In genomic region chr6:160055813-160056212, GRCh38 we compare ENCODE assay signal across 18 cellular contexts.
"Had no signal": no experiment of that assay in that cellular context is flagged by ENCODE, and none has a peak within 500 bp of the region (broad histone marks: within the 10 kb centered on the region; RNA-seq: fewer than 3 reads in every experiment).

No MANE protein-coding gene starts in this region.

- H3K27ac ChIP-seq: left ventricle myocardium inferior, pancreas, sigmoid colon, thoracic aorta had no signal

- H3K27ac Mint-ChIP-seq: activated CD4-positive, alpha-beta T cell treated with anti-CD3 and anti-CD28 coated beads, Interleukin-2, amount 10 ng/mL, durations not matched to agents 24 days and 14 days had no signal

- H3K4me3 ChIP-seq: left ventricle myocardium inferior, pancreas, sigmoid colon, thoracic aorta, upper lobe of left lung had no signal

- H3K27me3 ChIP-seq: pancreas, sigmoid colon, upper lobe of left lung had no signal

- ATAC-seq: effector memory CD8-positive, alpha-beta T cell; naive thymus-derived CD8-positive, alpha-beta T cell; pancreas; stimulated activated naive B cell treated with anti-CD40 and anti-IgM and Interleukin-4, amounts not matched to agents 10 μg/mL and 1 μg/mL and 100 μg/mL, for 72 hours had no signal

- H3K4me1 ChIP-seq: left ventricle myocardium inferior, sigmoid colon had no signal

- H3K27me3 Mint-ChIP-seq: activated CD4-positive, alpha-beta T cell treated with anti-CD3 and anti-CD28 coated beads, Interleukin-2, amount 10 ng/mL, durations not matched to agents 24 days and 14 days; activated naive CD8-positive, alpha-beta T cell treated with anti-CD3 and anti-CD28 coated beads for 36 hours; effector memory CD8-positive, alpha-beta T cell; naive thymus-derived CD8-positive, alpha-beta T cell; stimulated activated naive B cell treated with anti-CD40 and anti-IgM and Interleukin-4, amounts not matched to agents 10 μg/mL and 1 μg/mL and 100 μg/mL, for 72 hours had no signal

- H3K4me3 Mint-ChIP-seq: activated CD4-positive, alpha-beta T cell treated with anti-CD3 and anti-CD28 coated beads, Interleukin-2, amount 10 ng/mL, durations not matched to agents 24 days and 14 days; activated naive CD8-positive, alpha-beta T cell treated with anti-CD3 and anti-CD28 coated beads for 36 hours; effector memory CD8-positive, alpha-beta T cell; stimulated activated naive B cell treated with anti-CD40 and anti-IgM and Interleukin-4, amounts not matched to agents 10 μg/mL and 1 μg/mL and 100 μg/mL, for 72 hours had no signal

- H3K9me3 ChIP-seq: left ventricle myocardium inferior, pancreas, sigmoid colon, thoracic aorta, upper lobe of left lung had no signal

- H3K9me3 Mint-ChIP-seq: activated CD4-positive, alpha-beta T cell treated with anti-CD3 and anti-CD28 coated beads, Interleukin-2, amount 10 ng/mL, durations not matched to agents 24 days and 14 days; activated naive CD8-positive, alpha-beta T cell treated with anti-CD3 and anti-CD28 coated beads for 36 hours; effector memory CD8-positive, alpha-beta T cell; naive thymus-derived CD8-positive, alpha-beta T cell had no signal

- DNase-seq: activated CD4-positive, alpha-beta T cell treated with anti-CD3 and anti-CD28 coated beads, Interleukin-2, amount 10 ng/mL, durations not matched to agents 24 days and 14 days; activated CD8-positive, alpha-beta memory T cell treated with anti-CD3 and anti-CD28 coated beads, Interleukin-2, amount 50 U/mL, for 48 hours; activated naive CD8-positive, alpha-beta T cell treated with anti-CD3 and anti-CD28 coated beads for 36 hours; amniotic stem cell; dermis blood vessel endothelial cell; effector memory CD8-positive, alpha-beta T cell; foreskin melanocyte; hypothalamus; kidney; left ventricle myocardium inferior; naive thymus-derived CD8-positive, alpha-beta T cell; pancreas; sigmoid colon; stimulated activated CD4-positive, alpha-beta T cell treated with anti-CD3 and anti-CD28 coated beads, Interleukin-4, amount 100 ng/mL, for 24 hours; stimulated activated naive B cell treated with anti-CD40 and anti-IgM and Interleukin-4, amounts not matched to agents 10 μg/mL and 1 μg/mL and 100 μg/mL, for 72 hours; T-helper 1 cell had no signal
